ENCODE assay signal across 1 cellular context in the genomic region with DNA sequence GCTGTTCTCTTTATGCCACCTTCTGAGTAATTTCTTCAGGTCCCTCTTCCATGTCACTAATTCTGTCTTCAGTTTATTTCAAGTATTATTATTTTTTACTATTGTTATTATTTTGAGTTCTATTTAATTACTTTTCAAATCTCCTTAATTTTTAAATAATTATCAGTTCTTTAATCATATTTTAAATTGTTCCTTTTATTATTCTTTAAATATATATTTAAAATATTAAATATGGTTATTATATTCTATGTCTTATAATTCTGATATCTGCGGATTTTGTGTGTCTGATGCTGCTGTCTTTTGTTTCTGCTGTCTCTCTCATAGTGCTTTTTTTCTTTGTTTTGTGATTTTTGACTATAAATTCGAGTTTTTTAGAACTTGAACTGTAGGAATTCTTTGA.
TF ChIP-seq lines count a peak whose summit lies in the region.

No MANE protein-coding gene starts in this region.

TF ChIP-seq in GM23338, 12 proteins besides CTCF, POLR2A, EP300 and RAD21 (continued from another document):
- TF ChIP-seq, protein P1, sequence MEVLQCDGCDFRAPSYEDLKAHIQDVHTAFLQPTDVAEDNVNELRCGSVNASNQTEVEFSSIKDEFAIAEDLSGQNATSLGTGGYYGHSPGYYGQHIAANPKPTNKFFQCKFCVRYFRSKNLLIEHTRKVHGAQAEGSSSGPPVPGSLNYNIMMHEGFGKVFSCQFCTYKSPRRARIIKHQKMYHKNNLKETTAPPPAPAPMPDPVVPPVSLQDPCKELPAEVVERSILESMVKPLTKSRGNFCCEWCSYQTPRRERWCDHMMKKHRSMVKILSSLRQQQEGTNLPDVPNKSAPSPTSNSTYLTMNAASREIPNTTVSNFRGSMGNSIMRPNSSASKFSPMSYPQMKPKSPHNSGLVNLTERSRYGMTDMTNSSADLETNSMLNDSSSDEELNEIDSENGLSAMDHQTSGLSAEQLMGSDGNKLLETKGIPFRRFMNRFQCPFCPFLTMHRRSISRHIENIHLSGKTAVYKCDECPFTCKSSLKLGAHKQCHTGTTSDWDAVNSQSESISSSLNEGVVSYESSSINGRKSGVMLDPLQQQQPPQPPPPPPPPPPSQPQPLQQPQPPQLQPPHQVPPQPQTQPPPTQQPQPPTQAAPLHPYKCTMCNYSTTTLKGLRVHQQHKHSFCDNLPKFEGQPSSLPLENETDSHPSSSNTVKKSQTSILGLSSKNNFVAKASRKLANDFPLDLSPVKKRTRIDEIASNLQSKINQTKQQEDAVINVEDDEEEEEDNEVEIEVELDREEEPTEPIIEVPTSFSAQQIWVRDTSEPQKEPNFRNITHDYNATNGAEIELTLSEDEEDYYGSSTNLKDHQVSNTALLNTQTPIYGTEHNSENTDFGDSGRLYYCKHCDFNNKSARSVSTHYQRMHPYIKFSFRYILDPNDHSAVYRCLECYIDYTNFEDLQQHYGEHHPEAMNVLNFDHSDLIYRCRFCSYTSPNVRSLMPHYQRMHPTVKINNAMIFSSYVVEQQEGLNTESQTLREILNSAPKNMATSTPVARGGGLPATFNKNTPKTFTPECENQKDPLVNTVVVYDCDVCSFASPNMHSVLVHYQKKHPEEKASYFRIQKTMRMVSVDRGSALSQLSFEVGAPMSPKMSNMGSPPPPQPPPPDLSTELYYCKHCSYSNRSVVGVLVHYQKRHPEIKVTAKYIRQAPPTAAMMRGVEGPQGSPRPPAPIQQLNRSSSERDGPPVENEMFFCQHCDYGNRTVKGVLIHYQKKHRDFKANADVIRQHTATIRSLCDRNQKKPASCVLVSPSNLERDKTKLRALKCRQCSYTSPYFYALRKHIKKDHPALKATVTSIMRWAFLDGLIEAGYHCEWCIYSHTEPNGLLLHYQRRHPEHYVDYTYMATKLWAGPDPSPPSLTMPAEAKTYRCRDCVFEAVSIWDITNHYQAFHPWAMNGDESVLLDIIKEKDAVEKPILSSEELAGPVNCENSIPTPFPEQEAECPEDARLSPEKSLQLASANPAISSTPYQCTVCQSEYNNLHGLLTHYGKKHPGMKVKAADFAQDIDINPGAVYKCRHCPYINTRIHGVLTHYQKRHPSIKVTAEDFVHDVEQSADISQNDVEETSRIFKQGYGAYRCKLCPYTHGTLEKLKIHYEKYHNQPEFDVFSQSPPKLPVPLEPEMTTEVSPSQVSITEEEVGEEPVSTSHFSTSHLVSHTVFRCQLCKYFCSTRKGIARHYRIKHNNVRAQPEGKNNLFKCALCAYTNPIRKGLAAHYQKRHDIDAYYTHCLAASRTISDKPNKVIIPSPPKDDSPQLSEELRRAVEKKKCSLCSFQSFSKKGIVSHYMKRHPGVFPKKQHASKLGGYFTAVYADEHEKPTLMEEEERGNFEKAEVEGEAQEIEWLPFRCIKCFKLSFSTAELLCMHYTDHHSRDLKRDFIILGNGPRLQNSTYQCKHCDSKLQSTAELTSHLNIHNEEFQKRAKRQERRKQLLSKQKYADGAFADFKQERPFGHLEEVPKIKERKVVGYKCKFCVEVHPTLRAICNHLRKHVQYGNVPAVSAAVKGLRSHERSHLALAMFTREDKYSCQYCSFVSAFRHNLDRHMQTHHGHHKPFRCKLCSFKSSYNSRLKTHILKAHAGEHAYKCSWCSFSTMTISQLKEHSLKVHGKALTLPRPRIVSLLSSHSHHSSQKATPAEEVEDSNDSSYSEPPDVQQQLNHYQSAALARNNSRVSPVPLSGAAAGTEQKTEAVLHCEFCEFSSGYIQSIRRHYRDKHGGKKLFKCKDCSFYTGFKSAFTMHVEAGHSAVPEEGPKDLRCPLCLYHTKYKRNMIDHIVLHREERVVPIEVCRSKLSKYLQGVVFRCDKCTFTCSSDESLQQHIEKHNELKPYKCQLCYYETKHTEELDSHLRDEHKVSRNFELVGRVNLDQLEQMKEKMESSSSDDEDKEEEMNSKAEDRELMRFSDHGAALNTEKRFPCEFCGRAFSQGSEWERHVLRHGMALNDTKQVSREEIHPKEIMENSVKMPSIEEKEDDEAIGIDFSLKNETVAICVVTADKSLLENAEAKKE (CRISPR knock-in tag; IDR thresholded peaks at IDR 0.05): no peak
- TF ChIP-seq JUNB (IDR thresholded peaks at IDR 0.05; ENCODE audit: unreplicated experiment) (no peak), EZH2phosphoT487 (IDR thresholded peaks at IDR 0.05; ENCODE audit: unreplicated experiment) (no peak), CREB1 (CRISPR knock-in tag; IDR thresholded peaks at IDR 0.05; ENCODE audit: low read depth) (no peak), ZNF114 (CRISPR knock-in tag; IDR thresholded peaks at IDR 0.05) (no peak)
